1 cellular context compared by ENCODE assay signal in genomic region chr12:125185740-125186470, GRCh38.
TF ChIP-seq lines count a peak whose summit lies in the region.

TSS of gene TMEM132B (plus strand) at chr12:125186386.

TF ChIP-seq in K562, 482 proteins besides CTCF, POLR2A, EP300 and RAD21 (continued from another document):
- TF ChIP-seq PCBP2 (IDR thresholded peaks at IDR 0.05; ENCODE audit: low read depth, low read length, poor library complexity, severe bottlenecking) (peak; percentile 17), ZBTB7A (IDR thresholded peaks at IDR 0.05; ENCODE audit: borderline replicate concordance, control insufficient read depth, low read depth, low read length) (peak; percentile 79; the same call in 1 of the 2 replicates), HDAC8 (tag; IDR thresholded peaks at IDR 0.05) (no peak)
- TF ChIP-seq, protein P1, sequence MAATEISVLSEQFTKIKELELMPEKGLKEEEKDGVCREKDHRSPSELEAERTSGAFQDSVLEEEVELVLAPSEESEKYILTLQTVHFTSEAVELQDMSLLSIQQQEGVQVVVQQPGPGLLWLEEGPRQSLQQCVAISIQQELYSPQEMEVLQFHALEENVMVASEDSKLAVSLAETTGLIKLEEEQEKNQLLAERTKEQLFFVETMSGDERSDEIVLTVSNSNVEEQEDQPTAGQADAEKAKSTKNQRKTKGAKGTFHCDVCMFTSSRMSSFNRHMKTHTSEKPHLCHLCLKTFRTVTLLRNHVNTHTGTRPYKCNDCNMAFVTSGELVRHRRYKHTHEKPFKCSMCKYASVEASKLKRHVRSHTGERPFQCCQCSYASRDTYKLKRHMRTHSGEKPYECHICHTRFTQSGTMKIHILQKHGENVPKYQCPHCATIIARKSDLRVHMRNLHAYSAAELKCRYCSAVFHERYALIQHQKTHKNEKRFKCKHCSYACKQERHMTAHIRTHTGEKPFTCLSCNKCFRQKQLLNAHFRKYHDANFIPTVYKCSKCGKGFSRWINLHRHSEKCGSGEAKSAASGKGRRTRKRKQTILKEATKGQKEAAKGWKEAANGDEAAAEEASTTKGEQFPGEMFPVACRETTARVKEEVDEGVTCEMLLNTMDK (IDR thresholded peaks at IDR 0.05; ENCODE audit: borderline replicate concordance, insufficient read depth, low read depth, low read length, poor library complexity, severe bottlenecking): peak; percentile 91
